ENCODE assay signal across 8 cellular contexts in genomic region chr12:66169221-66170170, GRCh38. TPM values are rescaled to one million over a fixed set of nuclear protein-coding genes. Genes with fewer than 3 reads are reported as not detected.
DNase-seq lines count a peak whose midpoint lies in the region; ATAC-seq and TF ChIP-seq lines count a peak whose summit lies in the region.

A gene with protein sequence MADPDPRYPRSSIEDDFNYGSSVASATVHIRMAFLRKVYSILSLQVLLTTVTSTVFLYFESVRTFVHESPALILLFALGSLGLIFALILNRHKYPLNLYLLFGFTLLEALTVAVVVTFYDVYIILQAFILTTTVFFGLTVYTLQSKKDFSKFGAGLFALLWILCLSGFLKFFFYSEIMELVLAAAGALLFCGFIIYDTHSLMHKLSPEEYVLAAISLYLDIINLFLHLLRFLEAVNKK (minus strand): TSS chr12:66169996. CDS start chr12:66169951, 45 bp downstream.

- no peaks in the 10 kb centered on the region for H3K9me3 ChIP-seq in osteoblast (ENCODE audit: low read depth, low read length)
- H3K9me3 ChIP-seq in thoracic aorta = no peaks in the 10 kb centered on the region

- no peaks in the 10 kb centered on the region for H3K27me3 Mint-ChIP-seq in activated naive CD4-positive, alpha-beta T cell treated with anti-CD3 and anti-CD28 coated beads, Interleukin-2, amount 50 U/mL, for 24 hours

- H2AFZ ChIP-seq in osteoblast (ENCODE audit: low read length) = peak within 1 kb of the TSS; percentile 99

- TF ChIP-seq CTCF in osteoblast (IDR thresholded peaks at IDR 0.05; ENCODE audit: extremely low read depth, low read depth, low read length) (peak; percentile 46), thoracic aorta (IDR thresholded peaks at IDR 0.05) (peak; percentile 58)

- H3K27me3 ChIP-seq in osteoblast (ENCODE audit: insufficient read depth, low read length) = no peaks in the 10 kb centered on the region
- no peaks in the 10 kb centered on the region for H3K27me3 ChIP-seq in thoracic aorta (replicated peaks; ENCODE audit: insufficient read depth)

- H3K36me3 ChIP-seq in osteoblast (ENCODE audit: insufficient read depth, low read length) (peaks cover 3% of the 10 kb centered on the region), thoracic aorta (no peaks in the 10 kb centered on the region)

- H3K4me1 Mint-ChIP-seq in activated naive CD4-positive, alpha-beta T cell treated with anti-CD3 and anti-CD28 coated beads, Interleukin-2, amount 50 U/mL, for 24 hours = peaks cover 54% of the 10 kb centered on the region

- peaks cover 10% of the 10 kb centered on the region for H3K4me1 ChIP-seq in osteoblast (ENCODE audit: insufficient read depth, low read length)
- peaks cover 5 to 23% of the 10 kb centered on the region in 2 donors for H3K4me1 ChIP-seq in thoracic aorta (ENCODE audit: control insufficient read depth in 1 of 2, low read depth in 2 of 2)

- H3K36me3 Mint-ChIP-seq in activated naive CD4-positive, alpha-beta T cell treated with anti-CD3 and anti-CD28 coated beads, Interleukin-2, amount 50 U/mL, for 24 hours = peaks cover 31% of the 10 kb centered on the region

- H3K4me3 ChIP-seq in osteoblast (ENCODE audit: insufficient read depth, low read length) = peak within 1 kb of the TSS; percentile 95
- H3K4me3 ChIP-seq in thoracic aorta = peak within 1 kb of the TSS; percentile 98

- H4K20me1 ChIP-seq in osteoblast (ENCODE audit: insufficient read depth, low read length) = no peaks in the 10 kb centered on the region

- DNase-seq in NCI-H1092 (lab: John Stamatoyannopoulos, UW) = peak; percentile 83
- peak; percentile 88 for DNase-seq in glomerular visceral epithelial cell (ENCODE audit: extremely low spot score)
- peak; percentile 95 for DNase-seq in osteoblast (ENCODE audit: insufficient read length, low spot score, missing footprints)
- peak; percentile 51 for DNase-seq in thoracic aorta (ENCODE audit: low spot score)

- peaks cover 6% of the 10 kb centered on the region for H3K9me3 Mint-ChIP-seq in activated naive CD4-positive, alpha-beta T cell treated with anti-CD3 and anti-CD28 coated beads, Interleukin-2, amount 50 U/mL, for 24 hours

- peaks cover 42% of the 10 kb centered on the region for H3K79me2 ChIP-seq in osteoblast (ENCODE audit: insufficient read depth, low read length)

- peak within 1 kb of the TSS; percentile 99 for H3K4me3 Mint-ChIP-seq in activated naive CD4-positive, alpha-beta T cell treated with anti-CD3 and anti-CD28 coated beads, Interleukin-2, amount 50 U/mL, for 24 hours

- peak; percentile 68 for TF ChIP-seq POLR2A in GM10847 (IDR thresholded peaks at IDR 0.05; ENCODE audit: extremely low read depth, insufficient read length)

- peak within 1 kb of the TSS; percentile 97 for H3K4me2 ChIP-seq in osteoblast (ENCODE audit: insufficient read depth, low read length)

- ATAC-seq in HG02610 (IDR thresholded peaks at IDR 0.05; ENCODE audit: unreplicated experiment) (peak; percentile 90), SK-N-SH treated with all-trans-retinoic acid at 6 μM for 48 hours (peak; percentile 95), thoracic aorta (ENCODE audit: insufficient number of reproducible peaks, low FRiP score, low read depth) (peak; percentile 94)

- H3K27ac Mint-ChIP-seq in activated naive CD4-positive, alpha-beta T cell treated with anti-CD3 and anti-CD28 coated beads, Interleukin-2, amount 50 U/mL, for 24 hours = peak within 1 kb of the TSS; percentile 99

- H3K27ac ChIP-seq in osteoblast (ENCODE audit: low read depth, low read length) = peak within 1 kb of the TSS; percentile 98
- peak within 1 kb of the TSS; percentile 95 to 100 for H3K27ac ChIP-seq in thoracic aorta

TF ChIP-seq in SK-N-SH treated with all-trans-retinoic acid at 6 μM for 48 hours, 23 proteins besides CTCF, POLR2A, EP300 and RAD21:
- no peak for TF ChIP-seq TCF4 (CRISPR knock-in tag; IDR thresholded peaks at IDR 0.05; ENCODE audit: borderline replicate concordance)
- no peak for TF ChIP-seq OSR1 (CRISPR knock-in tag; IDR thresholded peaks at IDR 0.05)
- TF ChIP-seq ZFP3 (CRISPR knock-in tag; IDR thresholded peaks at IDR 0.05) = peak; percentile 78
- TF ChIP-seq CSDC2 (CRISPR knock-in tag; IDR thresholded peaks at IDR 0.05) = 0 out of 2 replicates have a peak, but pooled peaks have one; percentile 54
- TF ChIP-seq, protein P1, sequence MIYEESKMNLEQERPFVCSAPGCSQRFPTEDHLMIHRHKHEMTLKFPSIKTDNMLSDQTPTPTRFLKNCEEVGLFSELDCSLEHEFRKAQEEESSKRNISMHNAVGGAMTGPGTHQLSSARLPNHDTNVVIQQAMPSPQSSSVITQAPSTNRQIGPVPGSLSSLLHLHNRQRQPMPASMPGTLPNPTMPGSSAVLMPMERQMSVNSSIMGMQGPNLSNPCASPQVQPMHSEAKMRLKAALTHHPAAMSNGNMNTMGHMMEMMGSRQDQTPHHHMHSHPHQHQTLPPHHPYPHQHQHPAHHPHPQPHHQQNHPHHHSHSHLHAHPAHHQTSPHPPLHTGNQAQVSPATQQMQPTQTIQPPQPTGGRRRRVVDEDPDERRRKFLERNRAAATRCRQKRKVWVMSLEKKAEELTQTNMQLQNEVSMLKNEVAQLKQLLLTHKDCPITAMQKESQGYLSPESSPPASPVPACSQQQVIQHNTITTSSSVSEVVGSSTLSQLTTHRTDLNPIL (CRISPR knock-in tag; IDR thresholded peaks at IDR 0.05; ENCODE audit: low read depth) = no peak
- no peak for TF ChIP-seq ESRRG (CRISPR knock-in tag; IDR thresholded peaks at IDR 0.05)
- TF ChIP-seq RARB (CRISPR knock-in tag; IDR thresholded peaks at IDR 0.05) = no peak
- TF ChIP-seq SNAI2 (CRISPR knock-in tag; IDR thresholded peaks at IDR 0.05) = peak; percentile 45; the same call in 1 of the 2 replicates
- TF ChIP-seq, protein P2, sequence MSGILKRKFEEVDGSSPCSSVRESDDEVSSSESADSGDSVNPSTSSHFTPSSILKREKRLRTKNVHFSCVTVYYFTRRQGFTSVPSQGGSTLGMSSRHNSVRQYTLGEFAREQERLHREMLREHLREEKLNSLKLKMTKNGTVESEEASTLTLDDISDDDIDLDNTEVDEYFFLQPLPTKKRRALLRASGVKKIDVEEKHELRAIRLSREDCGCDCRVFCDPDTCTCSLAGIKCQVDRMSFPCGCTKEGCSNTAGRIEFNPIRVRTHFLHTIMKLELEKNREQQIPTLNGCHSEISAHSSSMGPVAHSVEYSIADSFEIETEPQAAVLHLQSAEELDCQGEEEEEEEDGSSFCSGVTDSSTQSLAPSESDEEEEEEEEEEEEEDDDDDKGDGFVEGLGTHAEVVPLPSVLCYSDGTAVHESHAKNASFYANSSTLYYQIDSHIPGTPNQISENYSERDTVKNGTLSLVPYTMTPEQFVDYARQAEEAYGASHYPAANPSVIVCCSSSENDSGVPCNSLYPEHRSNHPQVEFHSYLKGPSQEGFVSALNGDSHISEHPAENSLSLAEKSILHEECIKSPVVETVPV (CRISPR knock-in tag; IDR thresholded peaks at IDR 0.05) = 0 out of 2 replicates have a peak, but pooled peaks have one; percentile 49
- TF ChIP-seq TOX (CRISPR knock-in tag; IDR thresholded peaks at IDR 0.05; ENCODE audit: borderline replicate concordance) = no peak
- TF ChIP-seq ZNF565 (CRISPR knock-in tag; conservative IDR thresholded peaks at IDR 0.05; ENCODE audit: low read depth) = no peak
- TF ChIP-seq ZC3H10 (CRISPR knock-in tag; IDR thresholded peaks at IDR 0.05) = no peak
- TF ChIP-seq GLIS3 (CRISPR knock-in tag; IDR thresholded peaks at IDR 0.05) = peak; percentile 83; the same call in 1 of the 2 replicates
- TF ChIP-seq ZFP30 (CRISPR knock-in tag; IDR thresholded peaks at IDR 0.05) = no peak; the same call in 1 of the 2 replicates
- no peak for TF ChIP-seq ZNF70 (CRISPR knock-in tag; IDR thresholded peaks at IDR 0.05)
- no peak for TF ChIP-seq PPARA (CRISPR knock-in tag; IDR thresholded peaks at IDR 0.05; ENCODE audit: borderline replicate concordance)
- peak; percentile 42; the same call in 1 of the 2 replicates for TF ChIP-seq ZNF8 (CRISPR knock-in tag; IDR thresholded peaks at IDR 0.05)

RNA-seq across cellular contexts. Expression of the gene that starts here (rescaled TPM):
- 78.1 and 94.1 TPM in 2 replicates for total RNA-seq in osteoblast
- 100 to 1,000 TPM; 114 to 161 TPM for total RNA-seq in thoracic aorta

Comparison
In these comparisons a context has a peak if more than half of its experiments do, and no peak if none do; other contexts are left out.
1. Peak in every context shown above with its lines: DNase-seq, ATAC-seq, H3K4me3 ChIP-seq and H3K27ac ChIP-seq.